Comparison of ENCODE assay signal across 8 cellular contexts in the genomic region with DNA sequence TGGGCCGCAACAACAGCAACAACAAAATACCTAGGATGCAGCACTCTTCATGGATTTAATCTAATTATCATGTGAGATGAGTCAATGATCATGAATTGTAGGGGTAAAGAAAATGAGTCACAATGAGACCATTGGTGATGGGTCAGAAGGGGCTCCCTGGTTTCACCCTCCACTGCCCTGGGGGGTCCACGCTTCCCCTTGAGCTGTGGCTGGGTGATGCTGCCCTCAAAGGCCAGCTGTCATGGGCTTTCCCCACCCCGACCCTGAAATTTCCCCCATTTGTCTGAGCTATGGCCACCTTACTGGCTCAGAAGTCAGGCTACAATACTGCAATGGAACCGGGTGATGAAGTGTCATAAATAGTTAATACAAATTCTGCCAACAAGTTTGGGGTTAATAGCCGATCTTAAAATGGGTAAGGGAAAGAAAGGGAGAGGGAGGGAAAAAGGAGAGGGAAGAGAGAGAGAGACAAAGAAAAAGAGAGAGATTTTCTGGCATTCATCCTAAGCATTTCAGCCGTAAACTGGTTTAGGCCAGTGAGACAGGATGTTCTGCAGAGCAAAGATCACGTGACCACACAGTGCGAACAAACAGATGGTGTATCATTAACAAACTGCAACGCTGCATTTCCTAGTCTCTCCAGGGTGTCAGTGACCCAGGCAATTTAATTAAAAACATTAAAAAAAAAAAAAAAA.
DNase-seq lines count a peak whose midpoint lies in the region; ATAC-seq, FAIRE-seq and TF ChIP-seq lines count a peak whose summit lies in the region.

No MANE protein-coding gene starts in this region.

- H3K27ac Mint-ChIP-seq in stimulated activated memory B cell treated with anti-CD40 and anti-IgM and Interleukin-4, amounts not matched to agents 10 μg/mL and 1 μg/mL and 100 μg/mL, for 72 hours, result peak overlapping the region; percentile 89

- peak in 1 of 2 experiments; percentile 86; a peak in 2 of 4 replicates for TF ChIP-seq EP300 in HepG2 (IDR thresholded peaks at IDR 0.05; ENCODE audit: low read depth in 2 of 2, low read length in 2 of 2)
- TF ChIP-seq EP300 in HepG2 (CRISPR knock-in tag; IDR thresholded peaks at IDR 0.05; ENCODE audit: borderline replicate concordance), result no peak; the same call in 1 of the 2 replicates

- no peak overlapping the region for H3K4me3 ChIP-seq in AG09309 (ENCODE audit: control insufficient read depth, low read depth, low read length)
- H3K4me3 ChIP-seq in SK-N-MC, result peak overlapping the region; percentile 51
- peak overlapping the region in 1 of 3 experiments; percentile 42; a peak in 2 of 6 replicates for H3K4me3 ChIP-seq in HepG2 (replicated peaks in 1 of 3; ENCODE audit: insufficient read depth in 1 of 3, low read depth in 2 of 3, low read length in 3 of 3)

- H3K27me3 ChIP-seq in HepG2 (ENCODE audit: control insufficient read depth in 1 of 2, insufficient read depth in 2 of 2, low read length in 2 of 2), result no peaks in the 10 kb centered on the region

- H3K27ac ChIP-seq in SK-N-MC (peak overlapping the region; percentile 60), HepG2 (ENCODE audit: extremely low read length, insufficient read depth, low read length) (peak overlapping the region; percentile 97)

- no peaks in the 10 kb centered on the region for H3K36me3 ChIP-seq in SK-N-MC (ENCODE audit: insufficient read depth, low read length)
- H3K36me3 ChIP-seq in HepG2 (replicated peaks in 1 of 2; ENCODE audit: control insufficient read depth in 1 of 2, insufficient read depth in 2 of 2, low read length in 2 of 2), result no peaks in the 10 kb centered on the region

- TF ChIP-seq RAD21 in HepG2 (CRISPR knock-in tag; IDR thresholded peaks at IDR 0.05), result no peak

- intact Hi-C loops in HepG2 (cut with micrococcal nuclease; ENCODE audit: unreplicated experiment), result loop anchor here (5.0 kb wide), 1 partner anchor 47 kb away; no protein-coding TSS in a partner anchor

- H3K4me3 Mint-ChIP-seq in stimulated activated memory B cell treated with anti-CD40 and anti-IgM and Interleukin-4, amounts not matched to agents 10 μg/mL and 1 μg/mL and 100 μg/mL, for 72 hours, result peak overlapping the region; percentile 34

- H3K9me3 ChIP-seq in SK-N-MC (ENCODE audit: low read depth, low read length) (no peaks in the 10 kb centered on the region), HepG2 (ENCODE audit: low read length) (no peaks in the 10 kb centered on the region)

- H3K9me3 Mint-ChIP-seq in stimulated activated memory B cell treated with anti-CD40 and anti-IgM and Interleukin-4, amounts not matched to agents 10 μg/mL and 1 μg/mL and 100 μg/mL, for 72 hours, result no peaks in the 10 kb centered on the region

- 17% methylated on average over 9 of the region's 9 CpGs for WGBS in HepG2 (ENCODE audit: low lambda C conversion rate)

- no peaks in the 10 kb centered on the region for H4K20me1 ChIP-seq in HepG2 (ENCODE audit: insufficient read depth, low read length)

- CTCF ChIA-PET in HepG2 (lab: Yijun Ruan, JAX; ENCODE audit: low intra/inter-chr PET ratio, low total read pairs), result no interaction called here

- FAIRE-seq in HepG2 (lab: Jason Lieb, UNC), result peak; percentile 98

- peaks cover 76% of the 10 kb centered on the region for H3K4me1 ChIP-seq in HepG2 (ENCODE audit: insufficient read depth, low read length)

- BruUV-seq in HepG2 (replicated peaks; lab: Mats Ljungman, UMichigan), result TSS peak; percentile 94

- TF ChIP-seq CTCF in AG09309 (IDR thresholded peaks at IDR 0.05; ENCODE audit: control insufficient read depth, insufficient read depth, low read depth, low read length, missing control alignments) (no peak), HepG2 (CRISPR knock-in tag; IDR thresholded peaks at IDR 0.05) (no peak)

- H3K9ac ChIP-seq in SK-N-MC (ENCODE audit: insufficient read length) (no peak overlapping the region), HepG2 (ENCODE audit: insufficient read depth, low read depth, low read length) (peak overlapping the region; percentile 73)

- H3K79me2 ChIP-seq in HepG2 (ENCODE audit: insufficient read depth, low read length), result no peaks in the 10 kb centered on the region

- ATAC-seq in GM18867 (IDR thresholded peaks at IDR 0.05; ENCODE audit: unreplicated experiment), result peak; percentile 54
- peak; percentile 90 for ATAC-seq in HepG2
- peak; percentile 71 for ATAC-seq in stimulated activated memory B cell treated with anti-CD40 and anti-IgM and Interleukin-4, amounts not matched to agents 10 μg/mL and 1 μg/mL and 100 μg/mL, for 72 hours

- DNase-seq in AG09309 (ENCODE audit: low read depth) (peak; percentile 61), KBM-7 (peak; percentile 8), SK-N-MC (ENCODE audit: low read depth, low spot score) (no peak), cerebellar nuclear complex (lab: John Stamatoyannopoulos, UW) (peak; percentile 79 to 93), HepG2 (ENCODE audit: low spot score) (peak; percentile 93), SIG-M5 treated with dmso at 0.1 percent for 504 hours (lab: John Stamatoyannopoulos, UW; ENCODE audit: unreplicated experiment) (no peak)

- TF ChIP-seq POLR2A in HepG2 (IDR thresholded peaks at IDR 0.05; ENCODE audit: insufficient read depth in 1 of 2, low read depth in 2 of 2, low read length in 2 of 2), result peak in 1 of 2 experiments; percentile 43; a peak in 3 of 4 replicates

- H3K27me3 Mint-ChIP-seq in stimulated activated memory B cell treated with anti-CD40 and anti-IgM and Interleukin-4, amounts not matched to agents 10 μg/mL and 1 μg/mL and 100 μg/mL, for 72 hours, result peaks cover 11% of the 10 kb centered on the region

- H2AFZ ChIP-seq in HepG2 (ENCODE audit: low read length), result no peak overlapping the region

- H3K4me2 ChIP-seq in HepG2 (ENCODE audit: low read depth, low read length), result peak overlapping the region; percentile 67

- in situ Hi-C loops in KBM-7 (cut with MboI; ENCODE audit: low pct_unique_long_range_greater_than_20kb, low sequenced_read_pairs), result no loop called here
- in situ Hi-C loops in HepG2 (cut with HindIII; ENCODE audit: extremely low pct_ligation_motif_present, low pct_unique_long_range_greater_than_20kb), result no loop called here

- POLR2A ChIA-PET in HepG2 (lab: Yijun Ruan, JAX), result interaction anchor here (0.5 to 7.2 kb wide), 26 partner anchors 10 to 154 kb away, joined by 3 to 106 read pairs (median 6); a partner anchor contains a TSS

- no peaks in the 10 kb centered on the region for H3K36me3 Mint-ChIP-seq in stimulated activated memory B cell treated with anti-CD40 and anti-IgM and Interleukin-4, amounts not matched to agents 10 μg/mL and 1 μg/mL and 100 μg/mL, for 72 hours

- H3K4me1 Mint-ChIP-seq in stimulated activated memory B cell treated with anti-CD40 and anti-IgM and Interleukin-4, amounts not matched to agents 10 μg/mL and 1 μg/mL and 100 μg/mL, for 72 hours, result peaks cover 12% of the 10 kb centered on the region

TF ChIP-seq in HepG2, 621 proteins besides CTCF, POLR2A, EP300 and RAD21 (continues in another document):
- no peak for TF ChIP-seq SRSF1 (optimal IDR thresholded peaks at IDR 0.05; ENCODE audit: low read depth, low read length)
- TF ChIP-seq, protein P1, sequence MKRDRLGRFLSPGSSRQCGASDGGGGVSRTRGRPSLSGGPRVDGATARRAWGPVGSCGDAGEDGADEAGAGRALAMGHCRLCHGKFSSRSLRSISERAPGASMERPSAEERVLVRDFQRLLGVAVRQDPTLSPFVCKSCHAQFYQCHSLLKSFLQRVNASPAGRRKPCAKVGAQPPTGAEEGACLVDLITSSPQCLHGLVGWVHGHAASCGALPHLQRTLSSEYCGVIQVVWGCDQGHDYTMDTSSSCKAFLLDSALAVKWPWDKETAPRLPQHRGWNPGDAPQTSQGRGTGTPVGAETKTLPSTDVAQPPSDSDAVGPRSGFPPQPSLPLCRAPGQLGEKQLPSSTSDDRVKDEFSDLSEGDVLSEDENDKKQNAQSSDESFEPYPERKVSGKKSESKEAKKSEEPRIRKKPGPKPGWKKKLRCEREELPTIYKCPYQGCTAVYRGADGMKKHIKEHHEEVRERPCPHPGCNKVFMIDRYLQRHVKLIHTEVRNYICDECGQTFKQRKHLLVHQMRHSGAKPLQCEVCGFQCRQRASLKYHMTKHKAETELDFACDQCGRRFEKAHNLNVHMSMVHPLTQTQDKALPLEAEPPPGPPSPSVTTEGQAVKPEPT (CRISPR knock-in tag; IDR thresholded peaks at IDR 0.05; ENCODE audit: low read depth), result no peak
- no peak for TF ChIP-seq ZNF234 (CRISPR knock-in tag; conservative IDR thresholded peaks at IDR 0.05)
- no peak for TF ChIP-seq NFATC3 (CRISPR knock-in tag; IDR thresholded peaks at IDR 0.05)
- TF ChIP-seq AGO1 (IDR thresholded peaks at IDR 0.05; ENCODE audit: low read depth, low read length, poor library complexity, severe bottlenecking), result no peak
- TF ChIP-seq ZNF382 (CRISPR knock-in tag; IDR thresholded peaks at IDR 0.05; ENCODE audit: borderline replicate concordance), result no peak
- no peak for TF ChIP-seq ZNF138 (CRISPR knock-in tag; IDR thresholded peaks at IDR 0.05; ENCODE audit: low read depth)
- TF ChIP-seq NR2F6 (IDR thresholded peaks at IDR 0.05), result no peak
- TF ChIP-seq NR2F6 (CRISPR knock-in tag; IDR thresholded peaks at IDR 0.05), result no peak
- TF ChIP-seq ZC3H13 (CRISPR knock-in tag; IDR thresholded peaks at IDR 0.05), result no peak
- TF ChIP-seq, protein P2, sequence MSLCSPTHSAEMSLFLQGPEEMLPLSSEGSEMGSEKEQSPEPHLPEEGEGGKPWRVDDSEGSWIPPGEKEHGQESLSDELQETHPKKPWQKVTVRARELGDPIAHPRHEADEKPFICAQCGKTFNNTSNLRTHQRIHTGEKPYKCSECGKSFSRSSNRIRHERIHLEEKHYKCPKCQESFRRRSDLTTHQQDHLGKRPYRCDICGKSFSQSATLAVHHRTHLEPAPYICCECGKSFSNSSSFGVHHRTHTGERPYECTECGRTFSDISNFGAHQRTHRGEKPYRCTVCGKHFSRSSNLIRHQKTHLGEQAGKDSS (CRISPR knock-in tag; IDR thresholded peaks at IDR 0.05; ENCODE audit: borderline replicate concordance, low read depth), result no peak
- no peak for TF ChIP-seq ZNF317 (CRISPR knock-in tag; IDR thresholded peaks at IDR 0.05)
- TF ChIP-seq NRL (CRISPR knock-in tag; IDR thresholded peaks at IDR 0.05; ENCODE audit: borderline replicate concordance), result no peak

Comparison
In these comparisons a context has a peak if more than half of its experiments do, and no peak if none do; other contexts are left out.
1. DNase-seq: peak in AG09309 (single experiment), KBM-7 (single experiment), cerebellar nuclear complex (2 of 2) and HepG2 (single experiment); none in SK-N-MC (single experiment) and SIG-M5 treated with dmso at 0.1 percent for 504 hours (single experiment).
2. Peak in every context shown above with its lines, with median percentiles within 50 percentile points of each other: ATAC-seq.